ENCODE assay signal across 22 cellular contexts in genomic region chr3:133515127-133515526, GRCh38.
"Had no signal": no experiment of that assay in that cellular context is flagged by ENCODE, and none has a peak within 500 bp of the region (broad histone marks: within the 10 kb centered on the region; RNA-seq: fewer than 3 reads in every experiment).

No MANE protein-coding gene starts in this region.

- H3K27ac Mint-ChIP-seq: effector memory CD8-positive, alpha-beta T cell; mesothelial cell of epicardium; nephron; type B pancreatic cell had no signal

- FAIRE-seq: urothelium cell line had no signal

- H3K9me3 Mint-ChIP-seq: effector memory CD8-positive, alpha-beta T cell; mesothelial cell of epicardium; nephron; type B pancreatic cell had no signal

- H3K9ac ChIP-seq: parathyroid adenoma had no signal

- ATAC-seq: effector memory CD8-positive, alpha-beta T cell; gastroesophageal sphincter; left lobe of liver had no signal

- H3K9me3 ChIP-seq: esophagus squamous epithelium, gastroesophageal sphincter, right atrium auricular region, sigmoid colon, suprapubic skin, thyroid gland had no signal

- H3K4me1 ChIP-seq: esophagus squamous epithelium, gastroesophageal sphincter, right atrium auricular region, sigmoid colon, suprapubic skin, thyroid gland had no signal

- H3K4me1 Mint-ChIP-seq: mesothelial cell of epicardium, nephron had no signal

- H3K27ac ChIP-seq: esophagus squamous epithelium, gastroesophageal sphincter, parathyroid adenoma, right atrium auricular region, sigmoid colon, skin epidermis, suprapubic skin, thyroid gland had no signal

- H3K4me3 ChIP-seq: esophagus squamous epithelium, gastroesophageal sphincter, right atrium auricular region, sigmoid colon, skin epidermis, suprapubic skin, thyroid gland had no signal

- DNase-seq: cortex of kidney; effector memory CD8-positive, alpha-beta T cell; esophagus squamous epithelium; foreskin fibroblast; glutamatergic neuron; islet precursor cell; mammary epithelial cell; sigmoid colon; stimulated activated CD4-positive, alpha-beta T cell treated with anti-CD3 and anti-CD28 coated beads, Interleukin-2, amount 100 ng/mL, for 24 hours; stimulated activated CD4-positive, alpha-beta T cell treated with anti-CD3 and anti-CD28 coated beads, Interleukin-4, amount 100 ng/mL, for 4 hours; stimulated activated naive CD4-positive, alpha-beta T cell; thyroid gland had no signal

- H3K27me3 Mint-ChIP-seq: effector memory CD8-positive, alpha-beta T cell; type B pancreatic cell had no signal

- H3K36me3 ChIP-seq: esophagus squamous epithelium, gastroesophageal sphincter, right atrium auricular region, sigmoid colon, suprapubic skin, thyroid gland had no signal

- H3K4me3 Mint-ChIP-seq: effector memory CD8-positive, alpha-beta T cell; mesothelial cell of epicardium; nephron; type B pancreatic cell had no signal

- H3K36me3 Mint-ChIP-seq: mesothelial cell of epicardium, type B pancreatic cell had no signal

- H3K27me3 ChIP-seq: esophagus squamous epithelium, gastroesophageal sphincter, right atrium auricular region, sigmoid colon, suprapubic skin, thyroid gland had no signal

- H3K79me2 ChIP-seq: parathyroid adenoma had no signal
